ENCODE assay signal across 2 cellular contexts in genomic region chr19:1002600-1002999, GRCh38.
A peak's percentile ranks its signal among the peaks of the same experiment; 100 is the strongest.
TF ChIP-seq lines count a peak whose summit lies in the region.

No MANE protein-coding gene starts in this region.

TF ChIP-seq in HEK293, 187 proteins besides CTCF, POLR2A, EP300 and RAD21:
- TF ChIP-seq ZNF133 (tag by site-specific recombination; IDR thresholded peaks at IDR 0.05) (no peak), ZNF175 (tag by site-specific recombination; IDR thresholded peaks at IDR 0.05) (no peak), ZNF138 (tag by site-specific recombination; IDR thresholded peaks at IDR 0.05; ENCODE audit: borderline replicate concordance) (no peak), ZNF692 (tag by site-specific recombination; IDR thresholded peaks at IDR 0.05) (no peak), KLF8 (tag by site-specific recombination; IDR thresholded peaks at IDR 0.05) (no peak), ZNF112 (tag by site-specific recombination; IDR thresholded peaks at IDR 0.05) (no peak), ZNF169 (tag by site-specific recombination; IDR thresholded peaks at IDR 0.05) (no peak), ZNF211 (tag by site-specific recombination; IDR thresholded peaks at IDR 0.05; ENCODE audit: low read depth) (no peak), ZNF184 (tag by site-specific recombination; IDR thresholded peaks at IDR 0.05) (no peak), ZNF202 (tag by site-specific recombination; IDR thresholded peaks at IDR 0.05; ENCODE audit: borderline replicate concordance) (no peak), ZNF843 (tag by site-specific recombination; IDR thresholded peaks at IDR 0.05) (no peak), SCRT1 (tag by site-specific recombination; IDR thresholded peaks at IDR 0.05; ENCODE audit: borderline replicate concordance) (no peak), EGR2 (tag by site-specific recombination; IDR thresholded peaks at IDR 0.05; ENCODE audit: low read depth) (peak; percentile 57; the same call in 1 of the 2 replicates), TSHZ1 (tag by site-specific recombination; IDR thresholded peaks at IDR 0.05; ENCODE audit: borderline replicate concordance) (no peak), ZFHX2 (tag by site-specific recombination; conservative IDR thresholded peaks at IDR 0.05) (peak; percentile 45), ZFP41 (tag by site-specific recombination; IDR thresholded peaks at IDR 0.05; ENCODE audit: borderline replicate concordance) (no peak), ZFP3 (tag by site-specific recombination; IDR thresholded peaks at IDR 0.05; ENCODE audit: low read depth) (peak; percentile 99), ZNF362 (tag by site-specific recombination; IDR thresholded peaks at IDR 0.05) (no peak), ZNF548 (tag by site-specific recombination; IDR thresholded peaks at IDR 0.05) (no peak)
- TF ChIP-seq, protein P1, sequence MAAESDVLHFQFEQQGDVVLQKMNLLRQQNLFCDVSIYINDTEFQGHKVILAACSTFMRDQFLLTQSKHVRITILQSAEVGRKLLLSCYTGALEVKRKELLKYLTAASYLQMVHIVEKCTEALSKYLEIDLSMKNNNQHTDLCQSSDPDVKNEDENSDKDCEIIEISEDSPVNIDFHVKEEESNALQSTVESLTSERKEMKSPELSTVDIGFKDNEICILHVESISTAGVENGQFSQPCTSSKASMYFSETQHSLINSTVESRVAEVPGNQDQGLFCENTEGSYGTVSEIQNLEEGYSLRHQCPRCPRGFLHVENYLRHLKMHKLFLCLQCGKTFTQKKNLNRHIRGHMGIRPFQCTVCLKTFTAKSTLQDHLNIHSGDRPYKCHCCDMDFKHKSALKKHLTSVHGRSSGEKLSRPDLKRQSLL (tag by site-specific recombination; IDR thresholded peaks at IDR 0.05): no peak

TF ChIP-seq in H1, 55 proteins besides CTCF, POLR2A, EP300 and RAD21:
- TF ChIP-seq FOSL1 (IDR thresholded peaks at IDR 0.05; ENCODE audit: insufficient read depth, low read depth, low read length) (no peak), USF2 (IDR thresholded peaks at IDR 0.05; ENCODE audit: low read length) (no peak), TCF12 (IDR thresholded peaks at IDR 0.05; ENCODE audit: low read depth, low read length) (no peak), RBBP5 (IDR thresholded peaks at IDR 0.05; ENCODE audit: borderline replicate concordance, low read depth, low read length) (no peak), TAF1 (IDR thresholded peaks at IDR 0.05; ENCODE audit: low read depth, low read length) (no peak), CHD2 (IDR thresholded peaks at IDR 0.05; ENCODE audit: low read length) (no peak), KDM1A (IDR thresholded peaks at IDR 0.05; ENCODE audit: borderline replicate concordance, low read length) (no peak), NRF1 (IDR thresholded peaks at IDR 0.05; ENCODE audit: low read depth, low read length) (no peak), YY1 (IDR thresholded peaks at IDR 0.05; ENCODE audit: low read depth, low read length) (no peak), SP4 (IDR thresholded peaks at IDR 0.05; ENCODE audit: low read length) (no peak), ZNF274 (IDR thresholded peaks at IDR 0.05; ENCODE audit: borderline replicate concordance, extremely low read depth, low read length) (no peak), RNF2 (IDR thresholded peaks at IDR 0.05; ENCODE audit: borderline replicate concordance, low read depth, low read length, missing control alignments, poor library complexity, severe bottlenecking) (no peak), SP1 (IDR thresholded peaks at IDR 0.05; ENCODE audit: low read depth, low read length) (no peak), TEAD4 (IDR thresholded peaks at IDR 0.05; ENCODE audit: low read depth, low read length) (no peak), PHF8 (conservative IDR thresholded peaks at IDR 0.05; ENCODE audit: low read depth, low read length) (no peak), CBX8 (IDR thresholded peaks at IDR 0.05; ENCODE audit: borderline replicate concordance, low read depth, low read length) (no peak), KDM5A (IDR thresholded peaks at IDR 0.05; ENCODE audit: low read length) (no peak), CHD7 (IDR thresholded peaks at IDR 0.05; ENCODE audit: insufficient replicate concordance, low read length) (no peak), SRF (IDR thresholded peaks at IDR 0.05; ENCODE audit: low read depth, low read length) (no peak), SIRT6 (IDR thresholded peaks at IDR 0.05; ENCODE audit: low read length) (no peak)
